7 cellular contexts compared by ENCODE assay signal in the genomic region with DNA sequence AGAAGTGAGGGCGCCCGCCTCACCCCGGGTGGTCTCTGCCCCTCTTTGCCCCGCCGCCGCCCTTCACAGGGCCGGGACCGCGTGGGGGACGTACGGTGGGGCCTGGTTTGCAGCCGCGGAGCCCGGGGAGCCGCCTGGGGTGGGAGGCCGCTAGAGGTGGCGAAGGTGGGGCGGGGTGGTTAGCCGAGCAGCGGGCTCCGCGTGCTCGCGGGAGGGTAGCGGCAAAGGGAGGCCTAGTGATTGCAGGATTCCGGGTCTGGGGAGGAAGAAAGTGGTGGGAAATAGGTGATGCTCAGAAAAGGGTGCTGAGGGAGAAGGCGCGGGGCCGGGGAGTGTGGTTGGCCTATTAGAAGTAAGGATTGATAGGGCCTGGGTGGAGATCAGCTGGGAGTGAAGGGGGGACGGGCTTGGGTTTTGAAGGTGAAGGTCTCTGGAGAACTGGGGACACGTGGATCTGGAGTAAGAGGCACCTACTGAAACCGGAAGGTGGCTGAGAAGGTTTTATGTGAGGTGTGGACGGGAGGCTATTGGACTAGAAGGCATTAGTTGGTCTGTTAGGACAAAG. TPM values are rescaled to one million over a fixed set of nuclear protein-coding genes. Genes with fewer than 3 reads are reported as not detected.
DNase-seq lines count a peak whose midpoint lies in the region; ATAC-seq and FAIRE-seq lines count a peak whose summit lies in the region.

No MANE protein-coding gene starts in this region.

- ATAC-seq in HG02678 (IDR thresholded peaks at IDR 0.05; ENCODE audit: unreplicated experiment) (peak; percentile 13), naive B cell (ENCODE audit: low read depth in 2 of 2) (peak; percentile 18 to 19)
- ATAC-seq in effector memory CD8-positive, alpha-beta T cell (replicated peaks), result peak; percentile 33

- FAIRE-seq in GM18507 (lab: Jason Lieb, UNC), result peak; percentile 50

- H3K27ac Mint-ChIP-seq in activated CD4-positive, alpha-beta memory T cell treated with anti-CD3 and anti-CD28 coated beads for 36 hours, result peak overlapping the region; percentile 87
- peak overlapping the region; percentile 94 to 98 for H3K27ac Mint-ChIP-seq in effector memory CD8-positive, alpha-beta T cell
- H3K27ac Mint-ChIP-seq in naive B cell, result peak overlapping the region; percentile 22 to 98 (median 79)

- intact Hi-C loops in activated CD4-positive, alpha-beta memory T cell treated with anti-CD3 and anti-CD28 coated beads for 36 hours (cut with micrococcal nuclease), result loop anchor here (1.0 to 10.0 kb wide), 7 partner anchors 200 to 997 kb away; a partner anchor contains a TSS

- CTCF ChIA-PET in activated CD4-positive, alpha-beta memory T cell treated with anti-CD3 and anti-CD28 coated beads for 36 hours (lab: Charles Lee), result no interaction called here

- DNase-seq in GM18507 (ENCODE audit: extremely low spot score, insufficient read length, low read depth) (no peak), NCI-H2029 (lab: John Stamatoyannopoulos, UW) (peak; percentile 52), naive B cell (peak; percentile 52)
- peak; percentile 56 for DNase-seq in activated CD4-positive, alpha-beta memory T cell treated with anti-CD3 and anti-CD28 coated beads for 36 hours
- DNase-seq in effector memory CD8-positive, alpha-beta T cell, result peak; percentile 46 to 52 (median 46)
- DNase-seq in stimulated activated naive CD4-positive, alpha-beta T cell treated with Interleukin-2 at 50 U/mL for 16 hours (lab: John Stamatoyannopoulos, UW), result peak; percentile 52

- peaks cover 40% of the 10 kb centered on the region for H3K4me1 Mint-ChIP-seq in activated CD4-positive, alpha-beta memory T cell treated with anti-CD3 and anti-CD28 coated beads for 36 hours (ENCODE audit: low read depth)
- H3K4me1 Mint-ChIP-seq in effector memory CD8-positive, alpha-beta T cell (ENCODE audit: low read depth in 2 of 2), result peaks cover 30 to 38% of the 10 kb centered on the region in 2 donors
- H3K4me1 Mint-ChIP-seq in naive B cell, result peaks cover 44 to 47% (median 46%) of the 10 kb centered on the region in 3 donors

- peak overlapping the region; percentile 90 for H3K4me3 Mint-ChIP-seq in activated CD4-positive, alpha-beta memory T cell treated with anti-CD3 and anti-CD28 coated beads for 36 hours
- H3K4me3 Mint-ChIP-seq in effector memory CD8-positive, alpha-beta T cell, result peak overlapping the region; percentile 94 to 100
- H3K4me3 Mint-ChIP-seq in naive B cell, result peak overlapping the region; percentile 92 to 99 (median 98)

- POLR2A ChIA-PET in activated CD4-positive, alpha-beta memory T cell treated with anti-CD3 and anti-CD28 coated beads for 36 hours (lab: Charles Lee), result interaction anchor here (1.3 to 2.3 kb wide), 2 partner anchors 25 to 206 kb away, joined by 3 to 7 read pairs; a partner anchor contains a TSS

- H3K27me3 Mint-ChIP-seq in activated CD4-positive, alpha-beta memory T cell treated with anti-CD3 and anti-CD28 coated beads for 36 hours, result no peaks in the 10 kb centered on the region
- H3K27me3 Mint-ChIP-seq in effector memory CD8-positive, alpha-beta T cell, result peaks cover 0 to 8% of the 10 kb centered on the region in 2 donors
- peaks cover 1 to 10% (median 4%) of the 10 kb centered on the region in 3 donors for H3K27me3 Mint-ChIP-seq in naive B cell

- H3K36me3 Mint-ChIP-seq in activated CD4-positive, alpha-beta memory T cell treated with anti-CD3 and anti-CD28 coated beads for 36 hours, result peaks cover 12% of the 10 kb centered on the region
- H3K36me3 Mint-ChIP-seq in effector memory CD8-positive, alpha-beta T cell (ENCODE audit: insufficient read depth), result peaks cover 14% of the 10 kb centered on the region
- peaks cover 0 to 6% of the 10 kb centered on the region in 2 donors for H3K36me3 Mint-ChIP-seq in naive B cell

- no peaks in the 10 kb centered on the region for H3K9me3 Mint-ChIP-seq in activated CD4-positive, alpha-beta memory T cell treated with anti-CD3 and anti-CD28 coated beads for 36 hours
- H3K9me3 Mint-ChIP-seq in effector memory CD8-positive, alpha-beta T cell, result no peaks in the 10 kb centered on the region
- H3K9me3 Mint-ChIP-seq in naive B cell, result no peaks in the 10 kb centered on the region

RNA-seq across cellular contexts. Expression of a gene that starts 0.6 kb away (rescaled TPM):
- 10 to 100 TPM; 39.5 to 41.3 TPM for total RNA-seq in activated CD4-positive, alpha-beta memory T cell treated with anti-CD3 and anti-CD28 coated beads for 36 hours
- 10 to 100 TPM in 4 of 6 donors, 1 to 10 TPM in 1, under 1 TPM in 1; 0.14 to 16.1 (median 11.8) TPM for polyA plus RNA-seq in naive B cell (ENCODE audit: low read depth in 6 of 6)
